ENCODE assay signal across 11 cellular contexts in genomic region chr4:10113362-10114047, GRCh38. TPM values are rescaled to one million over a fixed set of nuclear protein-coding genes. Genes with fewer than 3 reads are reported as not detected.
DNase-seq lines count a peak whose midpoint lies in the region; ATAC-seq and TF ChIP-seq lines count a peak whose summit lies in the region.
"Had no signal": no experiment of that assay in that cellular context is flagged by ENCODE, and none has a peak within 500 bp of the region (broad histone marks: within the 10 kb centered on the region; RNA-seq: fewer than 3 reads in every experiment).

No MANE protein-coding gene starts in this region.

- peaks cover 77% of the 10 kb centered on the region for H4K20me1 ChIP-seq in BLaER1
- H4K20me1 ChIP-seq in H9 (ENCODE audit: control insufficient read depth, insufficient read depth, insufficient read length), result peaks cover 2% of the 10 kb centered on the region

- H3K27me3 Mint-ChIP-seq in H9 (ENCODE audit: low read depth), result no peaks in the 10 kb centered on the region
- no peaks in the 10 kb centered on the region for H3K27me3 Mint-ChIP-seq in central memory CD8-positive, alpha-beta T cell

- no peak overlapping the region; the same call in 1 of the 2 replicates for H3K9ac ChIP-seq in BLaER1
- H3K9ac ChIP-seq in H9 (ENCODE audit: extremely low read depth, insufficient read length, low read length), result no peak overlapping the region

- no peak overlapping the region for H2BK12ac ChIP-seq in H9 (ENCODE audit: insufficient read length, low read depth, low read length)

- WGBS in H9 (ENCODE audit: extremely low coverage, insufficient read length, low lambda C conversion rate), result no CpG with 5 or more reads among the region's 12 CpGs
- WGBS in upper lobe of left lung, 2 donors, result 80 to 86% methylated on average over 12 of the region's 12 CpGs

- no peak overlapping the region for H3K27ac ChIP-seq in BLaER1
- H3K27ac ChIP-seq in H9 (ENCODE audit: insufficient read length, low read depth, low read length), result no peak overlapping the region
- H3K27ac ChIP-seq in neutrophil, result peak overlapping the region; percentile 99
- H3K27ac ChIP-seq in upper lobe of left lung, result no peak overlapping the region
- H3K27ac ChIP-seq: body of pancreas had no signal

- H3K4me2 ChIP-seq in BLaER1 (0 out of 2 replicates have a peak overlapping the region, but pooled peaks have one; percentile 4), H9 (ENCODE audit: insufficient read depth, insufficient read length, low read length) (no peak overlapping the region)

- TF ChIP-seq POLR2A in upper lobe of left lung (IDR thresholded peaks at IDR 0.05), result no peak

- peaks cover 45% of the 10 kb centered on the region for H3K79me2 ChIP-seq in H9 (ENCODE audit: insufficient read depth, low read length)

- no peak overlapping the region for H4K8ac ChIP-seq in H9 (replicated peaks; ENCODE audit: insufficient read length, low read depth, low read length)

- peak overlapping the region in 2 of 3 experiments; percentile 66 to 77; a peak in 3 of 7 replicates for H3K27ac Mint-ChIP-seq in H9
- peak overlapping the region; percentile 85 for H3K27ac Mint-ChIP-seq in central memory CD8-positive, alpha-beta T cell (ENCODE audit: low read depth)

- peaks cover 70% of the 10 kb centered on the region for H3K36me3 ChIP-seq in BLaER1
- H3K36me3 ChIP-seq in neutrophil, result peaks cover 71% of the 10 kb centered on the region
- H3K36me3 ChIP-seq in upper lobe of left lung, result peaks cover 5 to 70% (median 54%) of the 10 kb centered on the region in 4 donors

- H2AFZ ChIP-seq in H9 (ENCODE audit: low read length), result no peak overlapping the region

- H2BK120ac ChIP-seq in H9 (ENCODE audit: low read depth, low read length, poor library complexity, severe bottlenecking), result no peak overlapping the region

- no peaks in the 10 kb centered on the region; a peak in 1 of 5 replicates for H3K9me3 Mint-ChIP-seq in H9
- no peaks in the 10 kb centered on the region for H3K9me3 Mint-ChIP-seq in central memory CD8-positive, alpha-beta T cell

- H3T11ph ChIP-seq in H9 (ENCODE audit: low read length), result no peak overlapping the region

- H2BK20ac ChIP-seq in H9 (ENCODE audit: low read depth, low read length, poor library complexity, severe bottlenecking), result no peak overlapping the region

- peaks cover 56 to 76% (median 74%) of the 10 kb centered on the region in 3 experiments for H3K36me3 Mint-ChIP-seq in H9 (ENCODE audit: insufficient read depth in 1 of 3, low read depth in 3 of 3)
- H3K36me3 Mint-ChIP-seq in central memory CD8-positive, alpha-beta T cell (ENCODE audit: insufficient read depth), result peaks cover 69% of the 10 kb centered on the region

- TF ChIP-seq CTCF in H9 (conservative IDR thresholded peaks at IDR 0.05), result no peak
- TF ChIP-seq CTCF in neutrophil (IDR thresholded peaks at IDR 0.05), result no peak
- no peak for TF ChIP-seq CTCF in upper lobe of left lung (IDR thresholded peaks at IDR 0.05)

- H3K9me3 ChIP-seq in BLaER1 (no peaks in the 10 kb centered on the region), H9 (ENCODE audit: control insufficient read depth, low read depth, low read length) (no peaks in the 10 kb centered on the region), neutrophil (no peaks in the 10 kb centered on the region), upper lobe of left lung (no peaks in the 10 kb centered on the region)
- H3K9me3 ChIP-seq: body of pancreas had no signal

- DNase-seq in H9 (no peak), NCI-H146 (lab: John Stamatoyannopoulos, UW) (no peak), SIG-M5 treated with dmso at 0.1 percent for 504 hours (lab: John Stamatoyannopoulos, UW; ENCODE audit: unreplicated experiment) (no peak), upper lobe of left lung (no peak), globus pallidus (ENCODE audit: low spot score) (no peak)
- DNase-seq in central memory CD8-positive, alpha-beta T cell (ENCODE audit: low spot score in 2 of 2), result no peak
- DNase-seq: body of pancreas, NCI-H1694 treated with DMSO at 0.1 percent for 48 hours, NCI-H774 had no signal

- H4K91ac ChIP-seq in H9 (ENCODE audit: insufficient read length, low read depth, low read length), result no peak overlapping the region

- H2BK15ac ChIP-seq in H9 (ENCODE audit: low read depth, low read length), result no peak overlapping the region

- H3K27me3 ChIP-seq in BLaER1 (no peaks in the 10 kb centered on the region), H9 (ENCODE audit: insufficient read depth, low read length) (no peaks in the 10 kb centered on the region), neutrophil (no peaks in the 10 kb centered on the region), upper lobe of left lung (no peaks in the 10 kb centered on the region)
- H3K27me3 ChIP-seq: body of pancreas had no signal

- H3K4me3 Mint-ChIP-seq in H9, result peak overlapping the region; percentile 10 to 33; a peak in 3 of 5 replicates
- H3K4me3 Mint-ChIP-seq in central memory CD8-positive, alpha-beta T cell, result peak overlapping the region; percentile 98

- no peak overlapping the region for H3K4me3 ChIP-seq in BLaER1
- H3K4me3 ChIP-seq in neutrophil (ENCODE audit: low read depth in 1 of 2, low read length in 1 of 2), result no peak overlapping the region
- no peak overlapping the region for H3K4me3 ChIP-seq in upper lobe of left lung
- H3K4me3 ChIP-seq: body of pancreas had no signal

- no peak overlapping the region for H3K23ac ChIP-seq in H9 (ENCODE audit: insufficient read length, low read depth, low read length)

- peaks cover 13% of the 10 kb centered on the region for H3K23me2 ChIP-seq in H9 (ENCODE audit: insufficient read length, low read depth, low read length, poor library complexity, severe bottlenecking)

- no peak overlapping the region for H2AK5ac ChIP-seq in H9 (ENCODE audit: insufficient read length, low read length)

- H2BK5ac ChIP-seq in H9 (ENCODE audit: insufficient read length, low read length), result no peak overlapping the region

- no peak overlapping the region for H3K56ac ChIP-seq in H9 (ENCODE audit: insufficient read length, low read depth, low read length)

- H3K4me1 Mint-ChIP-seq in H9, result peaks cover 74 to 81% of the 10 kb centered on the region in 2 experiments
- peaks cover 87% of the 10 kb centered on the region for H3K4me1 Mint-ChIP-seq in central memory CD8-positive, alpha-beta T cell

- H4K5ac ChIP-seq in H9 (ENCODE audit: insufficient read length, low read depth, low read length), result no peak overlapping the region

- no peak for TF ChIP-seq EP300 in upper lobe of left lung (IDR thresholded peaks at IDR 0.05)

- no peak overlapping the region for H3K4ac ChIP-seq in H9 (ENCODE audit: low read depth, low read length)

- H3K14ac ChIP-seq in H9 (ENCODE audit: insufficient read depth, low read length), result no peak overlapping the region

- H3K4me1 ChIP-seq in BLaER1 (peaks cover 84% of the 10 kb centered on the region), H9 (ENCODE audit: insufficient read depth, low read length) (peaks cover 14% of the 10 kb centered on the region), neutrophil (ENCODE audit: control insufficient read depth in 1 of 2, insufficient read depth in 1 of 2, low read depth in 1 of 2, low read length in 1 of 2) (peaks cover 52 to 75% of the 10 kb centered on the region in 2 experiments), upper lobe of left lung (peaks cover 64 to 85% (median 76%) of the 10 kb centered on the region in 4 donors)

- peaks cover 3% of the 10 kb centered on the region for H3K79me1 ChIP-seq in H9 (ENCODE audit: insufficient read depth, low read depth, low read length, poor library complexity, severe bottlenecking)

- H3K18ac ChIP-seq in H9 (ENCODE audit: insufficient read length, low read depth, low read length), result no peak overlapping the region

- ATAC-seq in central memory CD8-positive, alpha-beta T cell (replicated peaks; ENCODE audit: extremely low read depth, poor library complexity, severe bottlenecking), result no peak
- no peak for ATAC-seq in upper lobe of left lung (ENCODE audit: low FRiP score in 2 of 2)
- ATAC-seq: body of pancreas had no signal

RNA-seq across cellular contexts. Expression of gene WDR1, which starts 3.1 kb away (rescaled TPM):
- total RNA-seq in H9 (2021) (366 and 367 TPM in 2 replicates), upper lobe of left lung (100 to 1,000 TPM; 135 to 307 (median 183) TPM)
